ENCODE assay signal across 4 cellular contexts in the genomic region with DNA sequence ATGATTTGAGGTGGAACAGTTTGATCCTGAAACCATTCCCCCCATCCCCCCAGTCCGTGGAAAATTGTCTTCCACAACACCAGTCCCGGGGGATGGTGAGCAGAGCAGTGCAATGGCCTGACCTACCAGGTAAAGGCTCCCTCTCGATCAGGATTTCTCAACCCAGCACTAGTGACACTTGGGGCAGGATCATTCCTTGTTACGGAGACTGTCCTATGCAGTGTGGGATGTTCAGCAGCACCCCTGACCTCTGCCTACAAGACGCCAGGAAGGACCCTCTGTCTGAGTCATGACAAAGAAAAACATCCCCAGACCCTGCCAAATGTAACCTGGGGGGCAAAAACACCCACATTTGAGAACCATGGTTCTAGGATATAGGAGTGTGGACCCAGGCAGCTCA.
DNase-seq lines count a peak whose midpoint lies in the region; ATAC-seq and TF ChIP-seq lines count a peak whose summit lies in the region.
"Not testable (repeated sequence)": the region's sequence is repeated elsewhere in the genome, so short reads cannot be mapped to it uniquely, and the experiment has no call there.

No MANE protein-coding gene starts in this region.

- TF ChIP-seq CTCF in mesothelial cell of epicardium (IDR thresholded peaks at IDR 0.05; ENCODE audit: unreplicated experiment), result not testable (repeated sequence)

- not testable (repeated sequence) for H3K4me3 Mint-ChIP-seq in mesothelial cell of epicardium

- not testable (repeated sequence) for H3K36me3 ChIP-seq in H7 (replicated peaks; ENCODE audit: control insufficient read depth, insufficient read depth, low read length)

- not testable (repeated sequence) for H3K9me3 Mint-ChIP-seq in mesothelial cell of epicardium

- not testable (repeated sequence) for H3K36me3 Mint-ChIP-seq in mesothelial cell of epicardium

- H3K27ac Mint-ChIP-seq in mesothelial cell of epicardium, result peak overlapping the region; percentile 33

- ATAC-seq in esophagus mucosa, result peak; percentile 28

- not testable (repeated sequence) for H3K27me3 ChIP-seq in H7 (ENCODE audit: control insufficient read depth, insufficient read depth, low read length)

- H3K4me1 Mint-ChIP-seq in mesothelial cell of epicardium, result not testable (repeated sequence)

- peak; percentile 2 for DNase-seq in H7
- peak; percentile 46 for DNase-seq in ecto neural progenitor cell (ENCODE audit: low spot score)
- not testable (repeated sequence) for DNase-seq in mesothelial cell of epicardium (ENCODE audit: low spot score in 2 of 2, unreplicated experiment in 2 of 2)

- H3K4me3 ChIP-seq in H7 (ENCODE audit: insufficient read depth, low read depth, low read length), result not testable (repeated sequence)

- not testable (repeated sequence) for H3K27me3 Mint-ChIP-seq in mesothelial cell of epicardium (ENCODE audit: low read depth)
